ENCODE assay signal across 12 cellular contexts in the genomic region with DNA sequence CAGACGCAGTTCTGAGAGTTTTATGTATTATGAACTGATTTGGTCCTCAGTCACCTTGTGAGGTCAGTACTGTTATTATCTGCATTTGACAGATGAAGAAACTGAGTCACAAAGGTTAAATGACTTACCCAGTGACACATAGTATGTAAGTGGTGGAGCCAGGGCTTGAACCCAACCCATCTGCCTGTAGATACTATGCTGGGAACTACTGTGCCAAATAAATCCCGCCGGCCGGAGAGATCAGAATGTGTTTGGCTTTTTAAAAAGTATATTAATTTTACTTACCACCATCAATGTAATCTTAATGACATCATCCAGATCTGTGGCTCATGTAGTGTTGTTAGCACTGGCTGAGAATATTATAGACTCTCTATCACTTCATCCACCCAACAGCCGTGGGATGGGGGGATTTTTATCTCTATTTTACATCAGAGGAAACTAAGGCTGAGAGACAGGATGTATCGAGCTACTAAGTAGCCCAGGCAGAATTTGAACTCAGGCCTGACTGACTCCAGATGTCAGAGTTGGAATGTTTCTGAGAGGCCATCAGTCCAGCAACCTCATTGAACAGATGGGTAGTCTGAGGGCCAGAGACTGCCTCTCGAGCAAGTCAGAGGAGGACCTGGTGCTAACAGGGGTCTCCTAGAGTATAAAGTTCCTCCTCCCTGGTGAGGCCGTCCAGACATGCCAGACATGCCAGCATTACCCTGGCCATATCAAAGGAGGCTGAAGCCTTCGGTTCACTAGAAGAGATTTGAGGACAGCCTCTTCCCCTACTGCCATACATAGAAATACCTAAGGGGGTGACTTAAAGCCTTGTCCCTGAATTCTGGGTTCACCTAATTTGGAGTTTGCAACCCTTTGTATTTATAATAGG.
DNase-seq lines count a peak whose midpoint lies in the region; ATAC-seq, FAIRE-seq and TF ChIP-seq lines count a peak whose summit lies in the region.
"Had no signal": no experiment of that assay in that cellular context is flagged by ENCODE, and none has a peak within 500 bp of the region (broad histone marks: within the 10 kb centered on the region; RNA-seq: fewer than 3 reads in every experiment).

No MANE protein-coding gene starts in this region.

- H3K36me3 ChIP-seq in body of pancreas (replicated peaks in 1 of 2; ENCODE audit: insufficient read depth in 1 of 2, low read depth in 2 of 2) (no peaks in the 10 kb centered on the region), uterus (no peaks in the 10 kb centered on the region), small intestine (ENCODE audit: control insufficient read depth in 2 of 2, insufficient read depth in 2 of 2, low read length in 2 of 2) (no peaks in the 10 kb centered on the region)

- DNase-seq in HFF-Myc (ENCODE audit: extremely low read depth, low read depth) (peak; percentile 56), body of pancreas (no peak), left lobe of liver (ENCODE audit: low spot score) (peak; percentile 34), uterus (no peak), sciatic nerve (ENCODE audit: low spot score) (no peak), small intestine (no peak)
- DNase-seq: activated naive CD8-positive, alpha-beta T cell treated with anti-CD3 and anti-CD28 coated beads for 36 hours; Caco-2; H7; stimulated activated CD4-positive, alpha-beta T cell treated with anti-CD3 and anti-CD28 coated beads, Interleukin-2, amount 100 ng/mL, for 48 hours had no signal

- H3K27me3 ChIP-seq in body of pancreas (no peaks in the 10 kb centered on the region), uterus (no peaks in the 10 kb centered on the region), small intestine (ENCODE audit: control insufficient read depth in 2 of 2, insufficient read depth in 2 of 2, low read length in 2 of 2) (no peaks in the 10 kb centered on the region)

- TF ChIP-seq CTCF in HFF-Myc (IDR thresholded peaks at IDR 0.05; ENCODE audit: low read depth, low read length, missing control alignments) (no peak), body of pancreas (IDR thresholded peaks at IDR 0.05) (no peak), uterus (IDR thresholded peaks at IDR 0.05) (no peak)

- FAIRE-seq in small intestine (lab: Jason Lieb, UNC): no peak

- WGBS in body of pancreas, 2 donors: 70 to 74% methylated on average over 9 of the region's 9 CpGs
- WGBS in small intestine, 3 donors: 75 to 87% (median 78%) methylated on average over 9 of the region's 9 CpGs

- ATAC-seq in body of pancreas: peak; percentile 21
- no peak for ATAC-seq in left lobe of liver
- no peak for ATAC-seq in sciatic nerve
- ATAC-seq in GM18858 (IDR thresholded peaks at IDR 0.05; ENCODE audit: unreplicated experiment): no peak
- ATAC-seq: stimulated activated effector memory CD8-positive, alpha-beta T cell treated with anti-CD3 and anti-CD28 coated beads, Interleukin-12 subunit alpha, Interleukin-12 subunit beta, amount 100 ng/mL, for 72 hours had no signal

- H3K27ac ChIP-seq in body of pancreas (peak overlapping the region in 3 of 4 donors; percentile 69 to 75 (median 70)), uterus (peak overlapping the region; percentile 10 to 12), small intestine (ENCODE audit: low read depth in 1 of 2, low read length in 1 of 2) (peak overlapping the region in 1 of 2 donors; percentile 42)

- H3K4me3 ChIP-seq in HFF-Myc (replicated peaks; ENCODE audit: low read depth, low read length) (no peak overlapping the region), body of pancreas (no peak overlapping the region), uterus (no peak overlapping the region), small intestine (ENCODE audit: low read depth in 1 of 2, low read length in 2 of 2) (no peak overlapping the region)

- H3K9me3 ChIP-seq in body of pancreas (no peaks in the 10 kb centered on the region), uterus (no peaks in the 10 kb centered on the region), small intestine (ENCODE audit: control insufficient read depth, low read depth) (no peaks in the 10 kb centered on the region)
- H3K9me3 ChIP-seq: Caco-2 had no signal

- H3K4me1 ChIP-seq in body of pancreas: peaks cover 36% of the 10 kb centered on the region
- no peaks in the 10 kb centered on the region for H3K4me1 ChIP-seq in uterus
- H3K4me1 ChIP-seq in small intestine (ENCODE audit: control insufficient read depth in 2 of 2, insufficient read depth in 1 of 2, low read depth in 1 of 2, low read length in 1 of 2): peaks cover 0 to 3% of the 10 kb centered on the region in 2 donors

- intact Hi-C loops in body of pancreas (cut with DNase I): no loop called here
- intact Hi-C loops in uterus (cut with DNase I; ENCODE audit: low total_unique reads): no loop called here
- intact Hi-C loops in sciatic nerve (cut with DNase I): no loop called here

- TF ChIP-seq POLR2A in body of pancreas (IDR thresholded peaks at IDR 0.05) (no peak), uterus (IDR thresholded peaks at IDR 0.05) (no peak)

Comparison
In these comparisons a context has a peak if more than half of its experiments do, and no peak if none do; other contexts are left out.
1. DNase-seq: peak in HFF-Myc (single experiment) and left lobe of liver (single experiment); none in body of pancreas (0 of 4), uterus (0 of 2), sciatic nerve (single experiment) and small intestine (single experiment).